In genomic region chr6:15691250-15691869, GRCh38 we compare ENCODE assay signal across 1 cellular context.
TF ChIP-seq lines count a peak whose summit lies in the region.

No MANE protein-coding gene starts in this region.

TF ChIP-seq in HepG2, 621 proteins besides CTCF, POLR2A, EP300 and RAD21 (continued from another document):
- TF ChIP-seq CHD2 (IDR thresholded peaks at IDR 0.05; ENCODE audit: low read depth, low read length) (0 out of 2 replicates have a peak, but pooled peaks have one; percentile 47), PHF21A (CRISPR knock-in tag; IDR thresholded peaks at IDR 0.05) (no peak), YEATS4 (CRISPR knock-in tag; IDR thresholded peaks at IDR 0.05; ENCODE audit: borderline replicate concordance) (no peak), NFYC (CRISPR knock-in tag; IDR thresholded peaks at IDR 0.05) (no peak), ZFP36L1 (CRISPR knock-in tag; IDR thresholded peaks at IDR 0.05) (0 out of 2 replicates have a peak, but pooled peaks have one; percentile 30), ZFP90 (CRISPR knock-in tag; IDR thresholded peaks at IDR 0.05; ENCODE audit: borderline replicate concordance) (no peak), NR1H2 (CRISPR knock-in tag; IDR thresholded peaks at IDR 0.05; ENCODE audit: borderline replicate concordance, low read depth) (no peak), SSRP1 (CRISPR knock-in tag; IDR thresholded peaks at IDR 0.05) (peak; percentile 52; the same call in 1 of the 2 replicates), CREM (IDR thresholded peaks at IDR 0.05) (no peak), CREM (CRISPR knock-in tag; IDR thresholded peaks at IDR 0.05) (no peak), SALL1 (CRISPR knock-in tag; IDR thresholded peaks at IDR 0.05) (peak; percentile 81), MIER2 (CRISPR knock-in tag; IDR thresholded peaks at IDR 0.05) (peak; percentile 59; the same call in 1 of the 2 replicates), SP140L (CRISPR knock-in tag; IDR thresholded peaks at IDR 0.05; ENCODE audit: borderline replicate concordance) (0 out of 2 replicates have a peak, but pooled peaks have one; percentile 88), SKI (IDR thresholded peaks at IDR 0.05; ENCODE audit: partially characterized antibody) (peak; percentile 44)
TF ChIP-seq in HepG2: peak in this region for 155.
